8 cellular contexts compared by ENCODE assay signal in the genomic region with DNA sequence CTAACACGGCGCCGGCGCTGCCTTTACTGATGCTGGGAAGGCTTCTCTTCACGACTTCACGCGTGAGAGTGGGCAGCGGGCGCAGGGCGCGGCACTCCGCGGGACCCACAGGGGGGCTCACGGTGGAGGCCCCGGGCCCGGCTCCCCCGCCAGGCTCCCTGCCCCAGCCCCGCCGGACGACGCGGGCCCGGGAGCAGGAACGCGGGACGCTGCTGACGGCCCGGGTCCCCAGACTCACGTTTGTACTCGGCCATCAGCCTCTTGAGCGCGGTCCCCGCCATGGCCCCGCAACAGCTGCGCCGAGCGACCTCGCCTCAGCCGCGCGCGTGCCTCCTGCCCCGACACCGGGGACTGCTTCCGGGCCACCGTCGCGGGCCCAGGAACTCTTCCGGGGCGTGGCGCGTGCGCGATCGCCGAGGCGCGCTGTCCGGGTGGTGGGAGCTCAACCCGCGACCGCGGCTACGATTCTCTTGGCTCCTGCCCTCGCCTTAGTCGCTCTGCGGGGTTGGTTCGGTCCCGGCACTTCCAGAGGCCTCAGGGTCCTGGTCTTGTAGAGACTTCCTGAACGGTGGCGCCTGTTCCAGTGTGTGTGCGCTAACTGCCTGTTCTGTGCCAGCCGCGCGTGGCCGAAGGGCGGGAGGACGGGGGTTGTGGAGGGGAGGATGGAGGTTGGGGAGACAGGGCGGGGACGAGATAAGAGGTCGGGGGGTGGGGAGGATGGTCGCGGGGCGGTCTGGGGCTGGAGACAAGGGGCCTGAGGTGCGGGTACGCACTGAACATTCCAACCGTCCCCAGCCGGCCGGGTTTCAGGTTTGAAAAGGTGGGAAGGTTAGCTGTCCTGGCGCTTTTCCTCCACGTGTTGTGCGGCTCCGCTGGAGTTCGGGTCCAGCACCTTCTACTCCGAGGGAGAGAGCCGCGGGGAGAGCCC. TPM values are rescaled to one million over a fixed set of nuclear protein-coding genes. Genes with fewer than 3 reads are reported as not detected.
DNase-seq lines count a peak whose midpoint lies in the region; ATAC-seq and TF ChIP-seq lines count a peak whose summit lies in the region.

A gene with protein sequence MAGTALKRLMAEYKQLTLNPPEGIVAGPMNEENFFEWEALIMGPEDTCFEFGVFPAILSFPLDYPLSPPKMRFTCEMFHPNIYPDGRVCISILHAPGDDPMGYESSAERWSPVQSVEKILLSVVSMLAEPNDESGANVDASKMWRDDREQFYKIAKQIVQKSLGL (minus strand): TSS at position 353 of the 928 bp plus-strand sequence. CDS start 72 bp downstream, at position 281.

- H3K27ac ChIP-seq in A673 (ENCODE audit: low read depth, low read length, poor library complexity, severe bottlenecking): peak within 1 kb of the TSS; percentile 93

- ATAC-seq in GM18867 (IDR thresholded peaks at IDR 0.05; ENCODE audit: unreplicated experiment) (peak; percentile 80), HG03135 (IDR thresholded peaks at IDR 0.05; ENCODE audit: unreplicated experiment) (peak; percentile 66)

- TSS peak; percentile 57 for BruUV-seq in A673 (replicated peaks; lab: Mats Ljungman, UMichigan)

- H3K36me3 ChIP-seq in A673 (ENCODE audit: insufficient read depth, low read length, poor library complexity, severe bottlenecking) (peaks cover 52% of the 10 kb centered on the region), kidney epithelial cell (ENCODE audit: control insufficient read depth, insufficient read depth, low read length) (no peaks in the 10 kb centered on the region)

- TF ChIP-seq CTCF in A673 (conservative IDR thresholded peaks at IDR 0.05; ENCODE audit: low read depth, low read length): no peak
- no peak for TF ChIP-seq CTCF in kidney epithelial cell (IDR thresholded peaks at IDR 0.05; ENCODE audit: insufficient read depth, low read length, poor library complexity, severe bottlenecking)

- peak; percentile 93 for DNase-seq in A673 (ENCODE audit: low spot score)
- DNase-seq in NCI-H446 treated with DMSO at 0.1 percent for 48 hours (lab: John Stamatoyannopoulos, UW): peak; percentile 59
- DNase-seq in activated CD4-positive, alpha-beta T cell treated with anti-CD3 and anti-CD28 coated beads for 1 hour: peak; percentile 83
- peak; percentile 93 for DNase-seq in cerebellum (ENCODE audit: low spot score)
- DNase-seq in kidney epithelial cell (ENCODE audit: low read depth): no peak
- DNase-seq in stimulated activated CD4-positive, alpha-beta T cell treated with anti-CD3 and anti-CD28 coated beads, Interleukin-15, amount 100 ng/mL, for 48 hours (ENCODE audit: low read depth in 2 of 2): peak; percentile 70 to 83

- no peaks in the 10 kb centered on the region for H3K27me3 ChIP-seq in A673 (replicated peaks; ENCODE audit: insufficient read depth, low read depth, low read length, poor library complexity)
- no peaks in the 10 kb centered on the region for H3K27me3 ChIP-seq in kidney epithelial cell (ENCODE audit: control insufficient read depth, insufficient read depth, low read length)

- POLR2A ChIA-PET in A673 (lab: Charles Lee; ENCODE audit: low non-redundant PET): no interaction called here

- H3K4me1 ChIP-seq in A673 (ENCODE audit: insufficient read depth, low read length, poor library complexity, severe bottlenecking): peaks cover 23% of the 10 kb centered on the region

- CTCF ChIA-PET in A673 (lab: Charles Lee): no interaction called here

- intact Hi-C loops in A673 (cut with micrococcal nuclease; ENCODE audit: unreplicated experiment): loop anchor here (2.0 to 5.0 kb wide), 3 partner anchors 71 to 326 kb away; a partner anchor contains a TSS

- H3K4me3 ChIP-seq in A673 (ENCODE audit: low read depth, low read length, poor library complexity, severe bottlenecking) (peak within 1 kb of the TSS; percentile 67), kidney epithelial cell (ENCODE audit: low read depth, low read length) (peak within 1 kb of the TSS; percentile 63)

- H3K9me3 ChIP-seq in A673 (ENCODE audit: low read depth, low read length, poor library complexity, severe bottlenecking): no peaks in the 10 kb centered on the region

RNA-seq across cellular contexts. Expression of the gene that starts here (rescaled TPM):
- total RNA-seq in A673 (2021) (204 and 212 TPM in 2 replicates), cerebellum (102 TPM), kidney epithelial cell (39.5 and 40.6 TPM in 2 replicates)
